8 cellular contexts compared by ENCODE assay signal in the genomic region with DNA sequence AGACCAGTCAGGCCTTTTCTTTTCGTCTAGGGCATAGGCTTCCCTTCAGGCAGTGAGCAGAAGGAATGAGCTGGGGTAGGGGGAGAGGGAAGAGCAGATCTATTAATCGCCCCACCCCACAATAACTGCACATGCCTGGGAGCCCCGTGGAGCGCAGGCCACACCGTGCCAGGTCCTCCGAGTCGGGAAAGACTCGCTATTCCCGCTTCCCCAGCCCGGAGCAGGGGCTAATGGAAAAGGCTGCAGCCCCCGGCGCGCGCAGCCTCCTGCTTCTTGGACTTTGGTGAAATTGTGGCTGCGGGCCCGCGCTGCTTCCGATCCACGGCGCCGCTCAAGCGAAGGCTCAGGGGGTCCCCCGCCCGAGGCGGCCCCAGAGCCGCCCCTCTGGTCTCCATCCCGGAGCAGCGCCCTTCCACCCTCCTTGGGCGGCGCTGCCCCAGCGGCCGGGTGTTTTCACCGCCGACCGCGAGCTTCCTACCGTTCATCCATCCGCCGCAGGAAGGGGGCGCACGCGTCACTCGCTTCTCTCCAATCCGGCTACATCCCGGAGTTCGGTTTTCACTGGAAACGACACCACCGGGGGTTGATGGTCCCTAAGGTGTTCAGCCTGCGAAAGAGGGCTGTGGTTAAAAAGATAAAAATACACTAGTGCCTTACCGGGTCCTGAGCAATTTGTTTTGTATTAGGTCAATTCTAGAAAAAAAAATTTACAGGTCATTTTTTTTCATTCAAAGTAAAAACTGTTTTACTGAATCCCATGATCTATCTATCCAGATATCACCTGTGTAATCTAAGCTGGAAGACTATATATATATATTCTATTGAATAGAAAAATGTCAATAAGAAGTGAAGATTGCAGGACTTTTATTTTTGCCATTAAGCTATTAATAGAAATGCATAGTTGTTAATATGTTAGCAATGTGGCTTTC. TPM values are rescaled to one million over a fixed set of nuclear protein-coding genes. Genes with fewer than 3 reads are reported as not detected.
DNase-seq lines count a peak whose midpoint lies in the region; ATAC-seq and TF ChIP-seq lines count a peak whose summit lies in the region.

No MANE protein-coding gene starts in this region.

- peak overlapping the region; percentile 4 to 56 for H3K4me3 ChIP-seq in testis

- no peaks in the 10 kb centered on the region for H3K4me1 ChIP-seq in ES-I3 (ENCODE audit: insufficient read depth, low read length)
- H3K4me1 ChIP-seq in testis = peaks cover 7% of the 10 kb centered on the region

- no peak overlapping the region for H3K27ac ChIP-seq in testis

- intact Hi-C loops in testis (cut with DNase I; ENCODE audit: low total_unique reads) = no loop called here

- no peaks in the 10 kb centered on the region; the same call in 1 of the 2 replicates for H3K9me3 ChIP-seq in ES-I3 (ENCODE audit: control insufficient read depth, insufficient read depth, low read length)
- no peaks in the 10 kb centered on the region for H3K9me3 ChIP-seq in testis

- no peaks in the 10 kb centered on the region for H3K36me3 ChIP-seq in ES-I3 (ENCODE audit: insufficient read depth, low read length)
- H3K36me3 ChIP-seq in testis (ENCODE audit: low read depth, missing control alignments) = no peaks in the 10 kb centered on the region

- TF ChIP-seq POLR2A in testis (IDR thresholded peaks at IDR 0.05) = no peak

- peak; percentile 39 to 90 for DNase-seq in NCI-H526 (lab: John Stamatoyannopoulos, UW)
- DNase-seq in activated T-cell treated with anti-CD3 and anti-CD28 coated beads for 24 hours (ENCODE audit: low read depth) = peak; percentile 28
- peak; percentile 59 for DNase-seq in fibroblast of gingiva (ENCODE audit: low read depth)
- DNase-seq in mucosa of gallbladder (ENCODE audit: low spot score) = peak; percentile 83
- peak; percentile 89 for DNase-seq in testis

- peak; percentile 62 to 79 (median 77) for TF ChIP-seq CTCF in testis (IDR thresholded peaks at IDR 0.05)

- peak; percentile 38 for ATAC-seq in HG03045 (IDR thresholded peaks at IDR 0.05; ENCODE audit: unreplicated experiment)
- no peak for ATAC-seq in GM21381 (IDR thresholded peaks at IDR 0.05; ENCODE audit: unreplicated experiment)

- WGBS in testis, 2 donors = 2 to 6% methylated on average over 34 to 47 of the region's 50 CpGs

- H3K9ac ChIP-seq in ES-I3 (ENCODE audit: low read depth, low read length) = peak overlapping the region; percentile 41; the same call in 1 of the 2 replicates

- no peaks in the 10 kb centered on the region for H3K27me3 ChIP-seq in testis

RNA-seq across cellular contexts. Expression of gene SYNM, which starts 4.4 kb away (rescaled TPM):
- 167 TPM for total RNA-seq in mucosa of gallbladder
- 10 to 100 TPM in 1 of 2 donors, 1 to 10 TPM in 1; 10.0 to 11.1 TPM for total RNA-seq in testis
- 17.9 TPM for polyA plus RNA-seq in testis (ENCODE audit: insufficient read depth, low read depth, low replicate concordance)

Comparison
In these comparisons a context has a peak if more than half of its experiments do, and no peak if none do; other contexts are left out.
1. DNase-seq: peak in every context shown above with its lines; median percentile 89 in testis; 83 in mucosa of gallbladder; 64 in NCI-H526; 59 in fibroblast of gingiva; 28 in activated T-cell treated with anti-CD3 and anti-CD28 coated beads for 24 hours.
2. RNA of gene SYNM, which starts 4.4 kb away (total RNA-seq): 167 TPM in mucosa of gallbladder (single experiment); 10.0 to 11.1 TPM in testis; every median in the first group is over 10 times any median in the second.